ENCODE assay signal across 23 cellular contexts in genomic region chr18:54532962-54533361, GRCh38. TPM values are rescaled to one million over a fixed set of nuclear protein-coding genes. Genes with fewer than 3 reads are reported as not detected.
"Had no signal": no experiment of that assay in that cellular context is flagged by ENCODE, and none has a peak within 500 bp of the region (broad histone marks: within the 10 kb centered on the region; RNA-seq: fewer than 3 reads in every experiment).

No MANE protein-coding gene starts in this region.

- H3K4me1 ChIP-seq: body of pancreas, pancreas, testis had no signal

- H3K4me2 ChIP-seq: smooth muscle cell had no signal

- DNase-seq: activated CD4-positive, alpha-beta T cell treated with anti-CD3 and anti-CD28 coated beads, Interleukin-2, amount 10 ng/mL, durations not matched to agents 7 days and 5 days; activated CD8-positive, alpha-beta memory T cell treated with anti-CD3 and anti-CD28 coated beads, Interleukin-2, amount 50 U/mL, for 4 hours; activated naive CD4-positive, alpha-beta T cell treated with anti-CD3 and anti-CD28 coated beads for 36 hours; activated T-cell treated with anti-CD3 and anti-CD28 coated beads, Interleukin-2, amount 50 U/mL, for 4 hours; body of pancreas; caudate nucleus; effector memory CD8-positive, alpha-beta T cell; foreskin fibroblast; hippocampal formation; pancreas; stimulated activated CD4-positive, alpha-beta T cell treated with anti-CD3 and anti-CD28 coated beads, Interleukin-4, amount 100 ng/mL, for 24 hours; testis had no signal

- H3K27me3 ChIP-seq: body of pancreas, neutrophil, pancreas, testis had no signal

- H3K27ac ChIP-seq: body of pancreas, epithelial cell of prostate, neutrophil, pancreas, testis had no signal

- H3K9me3 ChIP-seq: body of pancreas, neutrophil, pancreas, testis had no signal

- H3K27me3 Mint-ChIP-seq: type B pancreatic cell had no signal

- H3K9me3 Mint-ChIP-seq: activated CD4-positive, alpha-beta T cell treated with anti-CD3 and anti-CD28 coated beads, Interleukin-2, amount 10 ng/mL, durations not matched to agents 7 days and 5 days; activated naive CD4-positive, alpha-beta T cell treated with anti-CD3 and anti-CD28 coated beads for 36 hours; activated T-cell treated with anti-CD3 and anti-CD28 coated beads, Interleukin-2, amount 50 U/mL, for 4 hours had no signal

- H3K4me3 ChIP-seq: body of pancreas, lung, pancreas, smooth muscle cell, testis had no signal

- H3K27ac Mint-ChIP-seq: activated CD4-positive, alpha-beta T cell treated with anti-CD3 and anti-CD28 coated beads, Interleukin-2, amount 10 ng/mL, durations not matched to agents 7 days and 5 days; activated naive CD4-positive, alpha-beta T cell treated with anti-CD3 and anti-CD28 coated beads for 36 hours; effector memory CD8-positive, alpha-beta T cell; natural killer cell treated with Interleukin-12 subunit alpha and Interleukin-12 subunit beta and Interleukin-15 and Interleukin-18, amount 100 ng/mL, for 72 hours; stimulated activated memory B cell treated with anti-CD40 and anti-IgM and Interleukin-4, amounts not matched to agents 10 μg/mL and 1 μg/mL and 100 μg/mL, for 72 hours; type B pancreatic cell had no signal

- H3K4me1 Mint-ChIP-seq: activated CD4-positive, alpha-beta T cell treated with anti-CD3 and anti-CD28 coated beads, Interleukin-2, amount 10 ng/mL, durations not matched to agents 7 days and 5 days; stimulated activated memory B cell treated with anti-CD40 and anti-IgM and Interleukin-4, amounts not matched to agents 10 μg/mL and 1 μg/mL and 100 μg/mL, for 72 hours had no signal

- H3K36me3 Mint-ChIP-seq: natural killer cell treated with Interleukin-12 subunit alpha and Interleukin-12 subunit beta and Interleukin-15 and Interleukin-18, amount 100 ng/mL, for 72 hours; stimulated activated memory B cell treated with anti-CD40 and anti-IgM and Interleukin-4, amounts not matched to agents 10 μg/mL and 1 μg/mL and 100 μg/mL, for 72 hours; type B pancreatic cell had no signal

- ATAC-seq: activated T-cell treated with anti-CD3 and anti-CD28 coated beads, Interleukin-2, amount 50 U/mL, for 4 hours; body of pancreas; effector memory CD8-positive, alpha-beta T cell; natural killer cell treated with Interleukin-12 subunit alpha and Interleukin-12 subunit beta and Interleukin-15 and Interleukin-18, amount 100 ng/mL, for 72 hours; pancreas; sciatic nerve; stimulated activated memory B cell treated with anti-CD40 and anti-IgM and Interleukin-4, amounts not matched to agents 10 μg/mL and 1 μg/mL and 100 μg/mL, for 72 hours had no signal

- H3K4me3 Mint-ChIP-seq: activated CD4-positive, alpha-beta T cell treated with anti-CD3 and anti-CD28 coated beads, Interleukin-2, amount 10 ng/mL, durations not matched to agents 7 days and 5 days; activated naive CD4-positive, alpha-beta T cell treated with anti-CD3 and anti-CD28 coated beads for 36 hours; activated T-cell treated with anti-CD3 and anti-CD28 coated beads, Interleukin-2, amount 50 U/mL, for 4 hours; effector memory CD8-positive, alpha-beta T cell; natural killer cell treated with Interleukin-12 subunit alpha and Interleukin-12 subunit beta and Interleukin-15 and Interleukin-18, amount 100 ng/mL, for 72 hours; stimulated activated memory B cell treated with anti-CD40 and anti-IgM and Interleukin-4, amounts not matched to agents 10 μg/mL and 1 μg/mL and 100 μg/mL, for 72 hours; type B pancreatic cell had no signal

- H3K36me3 ChIP-seq: neutrophil, pancreas had no signal

RNA-seq across cellular contexts. Expression of gene DYNAP, which starts 58.1 kb away (rescaled TPM):
- total RNA-seq: activated CD4-positive, alpha-beta T cell treated with anti-CD3 and anti-CD28 coated beads, Interleukin-2, amount 10 ng/mL, durations not matched to agents 7 days and 5 days; activated naive CD4-positive, alpha-beta T cell treated with anti-CD3 and anti-CD28 coated beads for 36 hours; activated T-cell treated with anti-CD3 and anti-CD28 coated beads, Interleukin-2, amount 50 U/mL, for 4 hours; body of pancreas; dermis microvascular lymphatic vessel endothelial cell; glomerular endothelial cell; lung; natural killer cell treated with Interleukin-12 subunit alpha and Interleukin-12 subunit beta and Interleukin-15 and Interleukin-18, amount 100 ng/mL, for 72 hours; pancreas; pulmonary artery endothelial cell; sciatic nerve; smooth muscle cell had no signal
- polyA plus RNA-seq: lung, pancreas, smooth muscle cell had no signal
